Comparison of ENCODE assay signal across 2 cellular contexts in the genomic region with DNA sequence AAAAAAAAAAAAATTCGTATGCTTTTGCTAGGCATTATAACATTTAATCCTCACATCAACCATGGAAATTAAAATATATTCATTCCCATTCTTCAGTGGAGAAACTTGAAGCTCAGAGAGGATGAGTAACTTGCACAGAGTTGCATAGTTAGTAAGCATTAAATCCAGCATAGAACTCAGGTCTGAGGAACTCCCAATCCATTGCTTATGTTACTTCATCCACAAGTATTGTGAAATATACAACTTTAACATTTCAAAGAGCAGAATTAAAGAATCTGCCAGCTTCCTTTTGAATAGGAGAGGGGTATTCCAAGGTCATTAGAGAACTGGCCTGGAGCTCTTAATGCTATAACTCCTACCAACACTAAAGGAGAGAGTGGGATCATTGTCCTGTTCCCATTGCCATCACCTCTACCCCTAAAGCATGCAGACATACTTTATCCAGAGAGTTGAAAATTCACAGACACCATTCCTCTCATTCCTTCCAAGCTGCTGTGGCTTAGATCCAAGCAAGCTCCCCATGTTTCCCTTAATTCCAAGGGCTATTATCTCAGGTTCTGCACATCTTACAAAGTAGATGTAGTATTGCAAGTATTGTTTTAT.
TF ChIP-seq lines count a peak whose summit lies in the region.

No MANE protein-coding gene starts in this region.

TF ChIP-seq in IMR-90, 13 proteins besides CTCF, POLR2A, EP300 and RAD21:
- no peak for TF ChIP-seq RFX5 (IDR thresholded peaks at IDR 0.05; ENCODE audit: low read depth, low read length)
- peak; percentile 78 for TF ChIP-seq CEBPB (IDR thresholded peaks at IDR 0.05; ENCODE audit: low read depth, low read length)

TF ChIP-seq in H1, 55 proteins besides CTCF, POLR2A, EP300 and RAD21:
- TF ChIP-seq CEBPB (IDR thresholded peaks at IDR 0.05; ENCODE audit: low read depth, low read length): peak; percentile 10; the same call in 1 of the 2 replicates
- no peak for TF ChIP-seq ATF2 (IDR thresholded peaks at IDR 0.05; ENCODE audit: low read length)
